14 cellular contexts compared by ENCODE assay signal in genomic region chr20:384723-385122, GRCh38. TPM values are rescaled to one million over a fixed set of nuclear protein-coding genes. Genes with fewer than 3 reads are reported as not detected.
"Had no signal": no experiment of that assay in that cellular context is flagged by ENCODE, and none has a peak within 500 bp of the region (broad histone marks: within the 10 kb centered on the region; RNA-seq: fewer than 3 reads in every experiment).

No MANE protein-coding gene starts in this region.

- H3K9me3 ChIP-seq: ascending aorta, left ventricle myocardium inferior, thoracic aorta, uterus had no signal

- H3K27me3 Mint-ChIP-seq: activated naive CD4-positive, alpha-beta T cell treated with anti-CD3 and anti-CD28 coated beads, Interleukin-2, amount 10 ng/mL, durations not matched to agents 7 days and 5 days; T-helper 17 cell had no signal

- H3K4me1 ChIP-seq: ascending aorta, neural progenitor cell, parathyroid adenoma had no signal

- H3K36me3 ChIP-seq: neural progenitor cell, uterus had no signal

- H3K27ac ChIP-seq: ascending aorta, dorsolateral prefrontal cortex, left ventricle myocardium inferior, neural progenitor cell, parathyroid adenoma, thoracic aorta, uterus had no signal

- DNase-seq: activated CD4-positive, alpha-beta T cell treated with anti-CD3 and anti-CD28 coated beads, Interleukin-2, amount 50 U/mL, for 1 hour; activated CD4-positive, CD25-positive, alpha-beta regulatory T cell; activated naive CD4-positive, alpha-beta T cell treated with anti-CD3 and anti-CD28 coated beads, Interleukin-2, amount 10 ng/mL, durations not matched to agents 7 days and 5 days; dorsolateral prefrontal cortex; left ventricle myocardium inferior; mesenchymal stem cell; stimulated activated CD4-positive, alpha-beta T cell treated with anti-CD3 and anti-CD28 coated beads, Interleukin-12 subunit alpha, Interleukin-12 subunit beta, amount 100 ng/mL, for 4 hours; stimulated activated CD4-positive, alpha-beta T cell treated with anti-CD3 and anti-CD28 coated beads, Interleukin-2, amount 100 ng/mL, for 24 hours; T-helper 17 cell; uterus had no signal

- H3K9me3 Mint-ChIP-seq: activated naive CD4-positive, alpha-beta T cell treated with anti-CD3 and anti-CD28 coated beads, Interleukin-2, amount 10 ng/mL, durations not matched to agents 7 days and 5 days; neural progenitor cell had no signal

- H3K27ac Mint-ChIP-seq: activated naive CD4-positive, alpha-beta T cell treated with anti-CD3 and anti-CD28 coated beads, Interleukin-2, amount 10 ng/mL, durations not matched to agents 7 days and 5 days; neural progenitor cell had no signal

- H3K4me3 ChIP-seq: ascending aorta, dorsolateral prefrontal cortex, left ventricle myocardium inferior, neural progenitor cell, thoracic aorta, uterus had no signal

- H3K4me3 Mint-ChIP-seq: activated naive CD4-positive, alpha-beta T cell treated with anti-CD3 and anti-CD28 coated beads, Interleukin-2, amount 10 ng/mL, durations not matched to agents 7 days and 5 days; neural progenitor cell had no signal

- H3K36me3 Mint-ChIP-seq: neural progenitor cell had no signal

- ATAC-seq: T-helper 17 cell had no signal

RNA-seq across cellular contexts. Expression of gene TRIB3, which starts 4.2 kb away (rescaled TPM):
- total RNA-seq: ascending aorta had no signal
